ENCODE assay signal across 12 cellular contexts in genomic region chr13:37068962-37069361, GRCh38. TPM values are rescaled to one million over a fixed set of nuclear protein-coding genes. Genes with fewer than 3 reads are reported as not detected.
DNase-seq lines count a peak whose midpoint lies in the region; ATAC-seq and TF ChIP-seq lines count a peak whose summit lies in the region.
"Had no signal": no experiment of that assay in that cellular context is flagged by ENCODE, and none has a peak within 500 bp of the region (broad histone marks: within the 10 kb centered on the region; RNA-seq: fewer than 3 reads in every experiment).

No MANE protein-coding gene starts in this region.

- no peak overlapping the region for H3K4me3 Mint-ChIP-seq in activated naive CD4-positive, alpha-beta T cell treated with anti-CD3 and anti-CD28 coated beads for 36 hours
- H3K4me3 Mint-ChIP-seq in activated CD8-positive, alpha-beta T cell treated with anti-CD3 and anti-CD28 coated beads, Interleukin-2, amount 10 ng/mL, durations not matched to agents 7 days and 5 days, result no peak overlapping the region
- H3K4me3 Mint-ChIP-seq: memory B cell had no signal

- H3K4me3 ChIP-seq in GM06990 (replicated peaks; ENCODE audit: low read depth, low read length), result no peak overlapping the region
- H3K4me3 ChIP-seq in cardiac fibroblast (replicated peaks in 1 of 2; ENCODE audit: low read depth in 2 of 2, low read length in 2 of 2), result no peak overlapping the region
- H3K4me3 ChIP-seq in osteoblast (ENCODE audit: insufficient read depth, low read length), result no peak overlapping the region

- no peak overlapping the region for H2AFZ ChIP-seq in osteoblast (ENCODE audit: low read length)

- H3K27me3 ChIP-seq in GM06990 (replicated peaks; ENCODE audit: control insufficient read depth, insufficient read depth, low read length) (no peaks in the 10 kb centered on the region), osteoblast (ENCODE audit: insufficient read depth, low read length) (no peaks in the 10 kb centered on the region)

- POLR2A ChIA-PET in activated CD8-positive, alpha-beta T cell treated with anti-CD3 and anti-CD28 coated beads, Interleukin-2, amount 10 ng/mL, durations not matched to agents 7 days and 5 days (lab: Charles Lee), result interaction anchor here (0.9 kb wide), 1 partner anchor 69 kb away, joined by 4 read pairs; no protein-coding TSS in a partner anchor

- H3K9me3 Mint-ChIP-seq in activated naive CD4-positive, alpha-beta T cell treated with anti-CD3 and anti-CD28 coated beads for 36 hours, result no peaks in the 10 kb centered on the region
- no peaks in the 10 kb centered on the region for H3K9me3 Mint-ChIP-seq in activated CD8-positive, alpha-beta T cell treated with anti-CD3 and anti-CD28 coated beads, Interleukin-2, amount 10 ng/mL, durations not matched to agents 7 days and 5 days (ENCODE audit: insufficient read depth)
- H3K9me3 Mint-ChIP-seq: memory B cell had no signal

- no peaks in the 10 kb centered on the region for H3K36me3 Mint-ChIP-seq in activated naive CD4-positive, alpha-beta T cell treated with anti-CD3 and anti-CD28 coated beads for 36 hours (ENCODE audit: low read depth)
- no peaks in the 10 kb centered on the region for H3K36me3 Mint-ChIP-seq in activated CD8-positive, alpha-beta T cell treated with anti-CD3 and anti-CD28 coated beads, Interleukin-2, amount 10 ng/mL, durations not matched to agents 7 days and 5 days (ENCODE audit: low read depth)
- H3K36me3 Mint-ChIP-seq: memory B cell had no signal

- no peaks in the 10 kb centered on the region for H3K9me3 ChIP-seq in osteoblast (ENCODE audit: low read depth, low read length)

- H3K27me3 Mint-ChIP-seq in activated naive CD4-positive, alpha-beta T cell treated with anti-CD3 and anti-CD28 coated beads for 36 hours (ENCODE audit: low read depth), result peaks cover 2% of the 10 kb centered on the region
- peaks cover 6% of the 10 kb centered on the region for H3K27me3 Mint-ChIP-seq in activated CD8-positive, alpha-beta T cell treated with anti-CD3 and anti-CD28 coated beads, Interleukin-2, amount 10 ng/mL, durations not matched to agents 7 days and 5 days (ENCODE audit: low read depth)

- no peak overlapping the region for H3K4me2 ChIP-seq in osteoblast (ENCODE audit: insufficient read depth, low read length)

- peak; percentile 1 for TF ChIP-seq CTCF in GM06990 (IDR thresholded peaks at IDR 0.05; ENCODE audit: insufficient read depth, low read length, poor library complexity, severe bottlenecking)
- peak; percentile 40 for TF ChIP-seq CTCF in cardiac fibroblast (IDR thresholded peaks at IDR 0.05; ENCODE audit: low read depth, low read length)
- peak; percentile 56 for TF ChIP-seq CTCF in osteoblast (IDR thresholded peaks at IDR 0.05; ENCODE audit: extremely low read depth, low read depth, low read length)

- H3K36me3 ChIP-seq in GM06990 (ENCODE audit: control insufficient read depth, insufficient read depth, low read length), result no peaks in the 10 kb centered on the region
- H3K36me3 ChIP-seq in osteoblast (ENCODE audit: insufficient read depth, low read length), result no peaks in the 10 kb centered on the region

- H3K79me2 ChIP-seq in osteoblast (ENCODE audit: insufficient read depth, low read length), result no peaks in the 10 kb centered on the region

- H3K27ac ChIP-seq in osteoblast (ENCODE audit: low read depth, low read length), result no peak overlapping the region

- no peak overlapping the region for H3K27ac Mint-ChIP-seq in activated naive CD4-positive, alpha-beta T cell treated with anti-CD3 and anti-CD28 coated beads for 36 hours
- no peak overlapping the region for H3K27ac Mint-ChIP-seq in activated CD8-positive, alpha-beta T cell treated with anti-CD3 and anti-CD28 coated beads, Interleukin-2, amount 10 ng/mL, durations not matched to agents 7 days and 5 days
- H3K27ac Mint-ChIP-seq: memory B cell had no signal

- CTCF ChIA-PET in activated naive CD4-positive, alpha-beta T cell treated with anti-CD3 and anti-CD28 coated beads for 36 hours (lab: Charles Lee), result interaction anchor here (0.6 kb wide), 1 partner anchor 28 kb away, joined by 4 read pairs; no protein-coding TSS in a partner anchor
- CTCF ChIA-PET in activated CD8-positive, alpha-beta T cell treated with anti-CD3 and anti-CD28 coated beads, Interleukin-2, amount 10 ng/mL, durations not matched to agents 7 days and 5 days (lab: Charles Lee), result no interaction called here

- H3K4me1 Mint-ChIP-seq in activated naive CD4-positive, alpha-beta T cell treated with anti-CD3 and anti-CD28 coated beads for 36 hours (ENCODE audit: low read depth), result no peaks in the 10 kb centered on the region
- H3K4me1 Mint-ChIP-seq in activated CD8-positive, alpha-beta T cell treated with anti-CD3 and anti-CD28 coated beads, Interleukin-2, amount 10 ng/mL, durations not matched to agents 7 days and 5 days (ENCODE audit: low read depth), result no peaks in the 10 kb centered on the region

- ATAC-seq in activated CD8-positive, alpha-beta T cell treated with anti-CD3 and anti-CD28 coated beads, Interleukin-2, amount 10 ng/mL, durations not matched to agents 7 days and 5 days, result no peak

- intact Hi-C loops in activated naive CD4-positive, alpha-beta T cell treated with anti-CD3 and anti-CD28 coated beads for 36 hours (cut with micrococcal nuclease), result loop anchor here (1.0 to 2.0 kb wide), 3 partner anchors 70 to 649 kb away; partner anchors contain the start of gene ALG5

- H4K20me1 ChIP-seq in osteoblast (ENCODE audit: insufficient read depth, low read length), result no peaks in the 10 kb centered on the region

- no peak for DNase-seq in GM06990 (ENCODE audit: extremely low read depth, insufficient read length)
- peak; percentile 30 for DNase-seq in NAMALWA (ENCODE audit: low spot score)
- DNase-seq in cardiac fibroblast (ENCODE audit: low read depth in 2 of 2), result peak; percentile 44 to 47
- no peak for DNase-seq in osteoblast (ENCODE audit: insufficient read length, low spot score, missing footprints)
- DNase-seq in GDM1 (lab: John Stamatoyannopoulos, UW), result no peak
- no peak for DNase-seq in activated naive CD4-positive, alpha-beta T cell treated with anti-CD3 and anti-CD28 coated beads for 36 hours
- DNase-seq in activated CD8-positive, alpha-beta T cell treated with anti-CD3 and anti-CD28 coated beads, Interleukin-2, amount 10 ng/mL, durations not matched to agents 7 days and 5 days, result no peak
- DNase-seq: activated naive CD4-positive, alpha-beta T cell treated with Interleukin-2 at 50 U/mL for 16 hours; H7 had no signal

- H3K4me1 ChIP-seq in osteoblast (ENCODE audit: insufficient read depth, low read length), result peaks cover 4% of the 10 kb centered on the region

RNA-seq across cellular contexts. Expression of gene SUPT20H, which starts 9.5 kb away (rescaled TPM):
- 53.6 and 60.1 TPM in 2 replicates for total RNA-seq in osteoblast
- total RNA-seq in activated naive CD4-positive, alpha-beta T cell treated with anti-CD3 and anti-CD28 coated beads for 36 hours, result 10 to 100 TPM; 51.0 to 57.7 TPM
- 10 to 100 TPM; 67.4 to 71.5 TPM for total RNA-seq in activated CD8-positive, alpha-beta T cell treated with anti-CD3 and anti-CD28 coated beads, Interleukin-2, amount 10 ng/mL, durations not matched to agents 7 days and 5 days

RNA-seq across cellular contexts. Expression of gene CSNK1A1L, which starts 36.5 kb away (rescaled TPM):
- total RNA-seq in osteoblast, result not detected in 2 replicates
- not detected for total RNA-seq in activated naive CD4-positive, alpha-beta T cell treated with anti-CD3 and anti-CD28 coated beads for 36 hours
- not detected for total RNA-seq in activated CD8-positive, alpha-beta T cell treated with anti-CD3 and anti-CD28 coated beads, Interleukin-2, amount 10 ng/mL, durations not matched to agents 7 days and 5 days
- total RNA-seq: esophagus mucosa, H7, NCI-H460 had no signal

Comparison
In these comparisons a context has a peak if more than half of its experiments do, and no peak if none do; other contexts are left out.
1. DNase-seq: peak in NAMALWA (single experiment) and cardiac fibroblast (2 of 2); none in GM06990 (single experiment), osteoblast (single experiment), GDM1 (single experiment), activated naive CD4-positive, alpha-beta T cell treated with anti-CD3 and anti-CD28 coated beads for 36 hours (single experiment) and activated CD8-positive, alpha-beta T cell treated with anti-CD3 and anti-CD28 coated beads, Interleukin-2, amount 10 ng/mL, durations not matched to agents 7 days and 5 days (single experiment).
2. CTCF ChIP-seq: peak in every context shown above with its lines; median percentile 56 in osteoblast; 40 in cardiac fibroblast; 1 in GM06990.